8 cellular contexts compared by ENCODE assay signal in genomic region chr22:18001040-18001893, GRCh38. TPM values are rescaled to one million over a fixed set of nuclear protein-coding genes. Genes with fewer than 3 reads are reported as not detected.
DNase-seq lines count a peak whose midpoint lies in the region; ATAC-seq and TF ChIP-seq lines count a peak whose summit lies in the region.

No MANE protein-coding gene starts in this region.

- H3K9me3 ChIP-seq in heart left ventricle (no peaks in the 10 kb centered on the region), ovary (no peaks in the 10 kb centered on the region), upper lobe of left lung (no peaks in the 10 kb centered on the region)

- TF ChIP-seq EP300 in ovary (IDR thresholded peaks at IDR 0.05) (no peak), upper lobe of left lung (IDR thresholded peaks at IDR 0.05) (no peak)

- peak overlapping the region; percentile 94 for H3K4me3 Mint-ChIP-seq in T-helper 1 cell treated with Interleukin-12 subunit alpha and Interleukin-12 subunit beta and Interleukin-4 antibody, amounts not matched to agents 30 μg/mL and 1 μg/mL, for 36 hours

- H3K4me1 Mint-ChIP-seq in T-helper 1 cell treated with Interleukin-12 subunit alpha and Interleukin-12 subunit beta and Interleukin-4 antibody, amounts not matched to agents 30 μg/mL and 1 μg/mL, for 36 hours (ENCODE audit: low read depth) = peaks cover 37% of the 10 kb centered on the region

- DNase-seq in AG09319 (ENCODE audit: extremely low read depth, low read depth) (peak; percentile 94), GM20000 (ENCODE audit: low spot score) (peak; percentile 93), NCI-H1694 (lab: John Stamatoyannopoulos, UW) (peak; percentile 90), heart left ventricle (peak; percentile 91 to 94 (median 92)), ovary (peak; percentile 90 to 93 (median 92)), upper lobe of left lung (peak; percentile 79 to 96)

- H3K27me3 ChIP-seq in heart left ventricle = peaks cover 0 to 3% (median 0%) of the 10 kb centered on the region in 9 donors
- no peaks in the 10 kb centered on the region for H3K27me3 ChIP-seq in ovary
- peaks cover 0 to 7% (median 0%) of the 10 kb centered on the region in 4 donors for H3K27me3 ChIP-seq in upper lobe of left lung

- H3K4me1 ChIP-seq in heart left ventricle (peaks cover 0 to 37% (median 18%) of the 10 kb centered on the region in 12 donors), ovary (ENCODE audit: insufficient read depth) (peaks cover 5% of the 10 kb centered on the region), upper lobe of left lung (peaks cover 3 to 16% (median 14%) of the 10 kb centered on the region in 4 donors)

- H3K4me3 ChIP-seq in heart left ventricle (peak overlapping the region; percentile 65 to 99 (median 84)), ovary (peak overlapping the region; percentile 68), upper lobe of left lung (peak overlapping the region; percentile 61 to 81 (median 68))

- peaks cover 21% of the 10 kb centered on the region for H3K27me3 Mint-ChIP-seq in T-helper 1 cell treated with Interleukin-12 subunit alpha and Interleukin-12 subunit beta and Interleukin-4 antibody, amounts not matched to agents 30 μg/mL and 1 μg/mL, for 36 hours (ENCODE audit: low read depth)

- TF ChIP-seq POLR2A in heart left ventricle (IDR thresholded peaks at IDR 0.05) = peak in 1 of 2 donors; percentile 86
- TF ChIP-seq POLR2A in ovary (IDR thresholded peaks at IDR 0.05) = peak; percentile 73
- TF ChIP-seq POLR2A in upper lobe of left lung (IDR thresholded peaks at IDR 0.05) = peak in 2 of 4 donors; percentile 63

- intact Hi-C loops in heart left ventricle (cut with DNase I) = loop anchor here in 7 of 10 donors (2.0 to 10.0 kb wide), 9 partner anchors 22 to 166 kb away; partner anchors contain the start of genes PEX26 (in 6 of the 7) and MICAL3 (in 1 of the 7)
- intact Hi-C loops in ovary (cut with DNase I) = loop anchor here in 3 of 4 donors (1.0 to 10.0 kb wide), 3 partner anchors 45 to 86 kb away; no protein-coding TSS in a partner anchor

- TF ChIP-seq CTCF in AG09319 (IDR thresholded peaks at IDR 0.05; ENCODE audit: low read depth, low read length) (peak; percentile 39), GM20000 (IDR thresholded peaks at IDR 0.05; ENCODE audit: extremely low read depth, missing control alignments) (no peak), heart left ventricle (IDR thresholded peaks at IDR 0.05) (peak in 11 of 12 donors; percentile 19 to 67 (median 49)), ovary (IDR thresholded peaks at IDR 0.05) (peak in 2 of 3 donors; percentile 52 to 64), upper lobe of left lung (IDR thresholded peaks at IDR 0.05) (peak; percentile 24 to 60 (median 53))

- no peaks in the 10 kb centered on the region for H3K36me3 Mint-ChIP-seq in T-helper 1 cell treated with Interleukin-12 subunit alpha and Interleukin-12 subunit beta and Interleukin-4 antibody, amounts not matched to agents 30 μg/mL and 1 μg/mL, for 36 hours (ENCODE audit: low read depth)

- peak overlapping the region; percentile 98 for H3K27ac ChIP-seq in angular gyrus (ENCODE audit: low read depth, low read length)
- H3K27ac ChIP-seq in heart left ventricle = peak overlapping the region; percentile 86 to 98 (median 95)
- H3K27ac ChIP-seq in ovary = peak overlapping the region; percentile 77 to 98
- peak overlapping the region; percentile 86 to 92 (median 88) for H3K27ac ChIP-seq in upper lobe of left lung

- peak overlapping the region; percentile 95 for H3K27ac Mint-ChIP-seq in T-helper 1 cell treated with Interleukin-12 subunit alpha and Interleukin-12 subunit beta and Interleukin-4 antibody, amounts not matched to agents 30 μg/mL and 1 μg/mL, for 36 hours

- 0 to 2% (median 1%) methylated on average over 37 to 96 of the region's 96 CpGs for WGBS in heart left ventricle, 4 donors
- 0% methylated on average over 80 to 96 of the region's 96 CpGs for WGBS in ovary, 3 donors
- 0 to 1% methylated on average over 12 to 26 of the region's 96 CpGs for WGBS in upper lobe of left lung, 2 donors

- H3K36me3 ChIP-seq in heart left ventricle = no peaks in the 10 kb centered on the region
- no peaks in the 10 kb centered on the region for H3K36me3 ChIP-seq in ovary
- H3K36me3 ChIP-seq in upper lobe of left lung = no peaks in the 10 kb centered on the region

- H3K9me3 Mint-ChIP-seq in T-helper 1 cell treated with Interleukin-12 subunit alpha and Interleukin-12 subunit beta and Interleukin-4 antibody, amounts not matched to agents 30 μg/mL and 1 μg/mL, for 36 hours = no peaks in the 10 kb centered on the region

- ATAC-seq in heart left ventricle (peak; percentile 96 to 98 (median 97)), upper lobe of left lung (ENCODE audit: low FRiP score in 2 of 2) (peak; percentile 94 to 97)

RNA-seq across cellular contexts. Expression of gene MICAL3, which starts 23.1 kb away (rescaled TPM):
- 100 to 1,000 TPM in 5 of 9 donors, 10 to 100 TPM in 4; 41.3 to 125 (median 101) TPM for total RNA-seq in heart left ventricle
- 10 to 100 TPM; 45.1 to 51.6 TPM for polyA plus RNA-seq in heart left ventricle
- total RNA-seq in ovary = 100 to 1,000 TPM in 1 of 7 donors, 10 to 100 TPM in 6; 17.5 to 106 (median 81.6) TPM
- 10 to 100 TPM; 24.1 to 31.9 TPM for polyA plus RNA-seq in ovary
- total RNA-seq in upper lobe of left lung = 10 to 100 TPM in 5 of 6 donors, 1 to 10 TPM in 1; 6.4 to 39.8 (median 23.4) TPM

Comparison
In these comparisons a context has a peak if more than half of its experiments do, and no peak if none do; other contexts are left out.
1. Peak in every context shown above with its lines: DNase-seq, ATAC-seq, H3K4me3 ChIP-seq and H3K27ac ChIP-seq.